1 cellular context compared by ENCODE assay signal in genomic region chr10:19946791-19947190, GRCh38.
TF ChIP-seq lines count a peak whose summit lies in the region.

No MANE protein-coding gene starts in this region.

TF ChIP-seq in GM12878, 131 proteins besides CTCF, POLR2A, EP300 and RAD21 (continued from another document):
- TF ChIP-seq, protein P1, sequence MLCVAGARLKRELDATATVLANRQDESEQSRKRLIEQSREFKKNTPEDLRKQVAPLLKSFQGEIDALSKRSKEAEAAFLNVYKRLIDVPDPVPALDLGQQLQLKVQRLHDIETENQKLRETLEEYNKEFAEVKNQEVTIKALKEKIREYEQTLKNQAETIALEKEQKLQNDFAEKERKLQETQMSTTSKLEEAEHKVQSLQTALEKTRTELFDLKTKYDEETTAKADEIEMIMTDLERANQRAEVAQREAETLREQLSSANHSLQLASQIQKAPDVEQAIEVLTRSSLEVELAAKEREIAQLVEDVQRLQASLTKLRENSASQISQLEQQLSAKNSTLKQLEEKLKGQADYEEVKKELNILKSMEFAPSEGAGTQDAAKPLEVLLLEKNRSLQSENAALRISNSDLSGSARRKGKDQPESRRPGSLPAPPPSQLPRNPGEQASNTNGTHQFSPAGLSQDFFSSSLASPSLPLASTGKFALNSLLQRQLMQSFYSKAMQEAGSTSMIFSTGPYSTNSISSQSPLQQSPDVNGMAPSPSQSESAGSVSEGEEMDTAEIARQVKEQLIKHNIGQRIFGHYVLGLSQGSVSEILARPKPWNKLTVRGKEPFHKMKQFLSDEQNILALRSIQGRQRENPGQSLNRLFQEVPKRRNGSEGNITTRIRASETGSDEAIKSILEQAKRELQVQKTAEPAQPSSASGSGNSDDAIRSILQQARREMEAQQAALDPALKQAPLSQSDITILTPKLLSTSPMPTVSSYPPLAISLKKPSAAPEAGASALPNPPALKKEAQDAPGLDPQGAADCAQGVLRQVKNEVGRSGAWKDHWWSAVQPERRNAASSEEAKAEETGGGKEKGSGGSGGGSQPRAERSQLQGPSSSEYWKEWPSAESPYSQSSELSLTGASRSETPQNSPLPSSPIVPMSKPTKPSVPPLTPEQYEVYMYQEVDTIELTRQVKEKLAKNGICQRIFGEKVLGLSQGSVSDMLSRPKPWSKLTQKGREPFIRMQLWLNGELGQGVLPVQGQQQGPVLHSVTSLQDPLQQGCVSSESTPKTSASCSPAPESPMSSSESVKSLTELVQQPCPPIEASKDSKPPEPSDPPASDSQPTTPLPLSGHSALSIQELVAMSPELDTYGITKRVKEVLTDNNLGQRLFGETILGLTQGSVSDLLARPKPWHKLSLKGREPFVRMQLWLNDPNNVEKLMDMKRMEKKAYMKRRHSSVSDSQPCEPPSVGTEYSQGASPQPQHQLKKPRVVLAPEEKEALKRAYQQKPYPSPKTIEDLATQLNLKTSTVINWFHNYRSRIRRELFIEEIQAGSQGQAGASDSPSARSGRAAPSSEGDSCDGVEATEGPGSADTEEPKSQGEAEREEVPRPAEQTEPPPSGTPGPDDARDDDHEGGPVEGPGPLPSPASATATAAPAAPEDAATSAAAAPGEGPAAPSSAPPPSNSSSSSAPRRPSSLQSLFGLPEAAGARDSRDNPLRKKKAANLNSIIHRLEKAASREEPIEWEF (IDR thresholded peaks at IDR 0.05; ENCODE audit: insufficient replicate concordance, low read depth, low read length) = peak; percentile 19
- TF ChIP-seq YBX1 (IDR thresholded peaks at IDR 0.05) = no peak
- TF ChIP-seq, protein P2, sequence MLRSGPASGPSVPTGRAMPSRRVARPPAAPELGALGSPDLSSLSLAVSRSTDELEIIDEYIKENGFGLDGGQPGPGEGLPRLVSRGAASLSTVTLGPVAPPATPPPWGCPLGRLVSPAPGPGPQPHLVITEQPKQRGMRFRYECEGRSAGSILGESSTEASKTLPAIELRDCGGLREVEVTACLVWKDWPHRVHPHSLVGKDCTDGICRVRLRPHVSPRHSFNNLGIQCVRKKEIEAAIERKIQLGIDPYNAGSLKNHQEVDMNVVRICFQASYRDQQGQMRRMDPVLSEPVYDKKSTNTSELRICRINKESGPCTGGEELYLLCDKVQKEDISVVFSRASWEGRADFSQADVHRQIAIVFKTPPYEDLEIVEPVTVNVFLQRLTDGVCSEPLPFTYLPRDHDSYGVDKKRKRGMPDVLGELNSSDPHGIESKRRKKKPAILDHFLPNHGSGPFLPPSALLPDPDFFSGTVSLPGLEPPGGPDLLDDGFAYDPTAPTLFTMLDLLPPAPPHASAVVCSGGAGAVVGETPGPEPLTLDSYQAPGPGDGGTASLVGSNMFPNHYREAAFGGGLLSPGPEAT (IDR thresholded peaks at IDR 0.05; ENCODE audit: low read depth) = no peak
